In genomic region chr9:124602204-124602603, GRCh38 we compare ENCODE assay signal across 22 cellular contexts.
DNase-seq lines count a peak whose midpoint lies in the region; ATAC-seq, FAIRE-seq and TF ChIP-seq lines count a peak whose summit lies in the region.
"Had no signal": no experiment of that assay in that cellular context is flagged by ENCODE, and none has a peak within 500 bp of the region (broad histone marks: within the 10 kb centered on the region; RNA-seq: fewer than 3 reads in every experiment).

No MANE protein-coding gene starts in this region.

- peaks cover 52% of the 10 kb centered on the region for H3K4me1 Mint-ChIP-seq in WTC11
- H3K4me1 Mint-ChIP-seq: activated naive CD8-positive, alpha-beta T cell treated with anti-CD3 and anti-CD28 coated beads, Interleukin-2, amount 10 ng/mL, durations not matched to agents 7 days and 5 days had no signal

- no peaks in the 10 kb centered on the region for H3K36me3 ChIP-seq in upper lobe of right lung
- H3K36me3 ChIP-seq: BLaER1, ovary, thyroid gland had no signal

- ATAC-seq in upper lobe of right lung (peak; percentile 82), WTC11 (no peak)
- ATAC-seq: activated T-cell treated with anti-CD3 and anti-CD28 coated beads, Interleukin-2, amount 50 U/mL, for 72 hours; left cardiac atrium; Panc1 had no signal

- no peak for TF ChIP-seq CTCF in fibroblast of villous mesenchyme (IDR thresholded peaks at IDR 0.05; ENCODE audit: insufficient read depth, low read depth, low read length)
- TF ChIP-seq CTCF in upper lobe of right lung (IDR thresholded peaks at IDR 0.05): no peak
- no peak for TF ChIP-seq CTCF in WTC11 (IDR thresholded peaks at IDR 0.05)

- H3K27me3 Mint-ChIP-seq in WTC11 (ENCODE audit: low read depth): no peaks in the 10 kb centered on the region

- CTCF ChIA-PET in WTC11 (lab: Charles Lee): no interaction called here

- peaks cover 7% of the 10 kb centered on the region for H3K36me3 Mint-ChIP-seq in WTC11
- H3K36me3 Mint-ChIP-seq: activated naive CD8-positive, alpha-beta T cell treated with anti-CD3 and anti-CD28 coated beads, Interleukin-2, amount 10 ng/mL, durations not matched to agents 7 days and 5 days had no signal

- no peak overlapping the region for H3K27ac Mint-ChIP-seq in WTC11
- H3K27ac Mint-ChIP-seq: activated naive CD8-positive, alpha-beta T cell treated with anti-CD3 and anti-CD28 coated beads, Interleukin-2, amount 10 ng/mL, durations not matched to agents 7 days and 5 days; activated T-cell treated with anti-CD3 and anti-CD28 coated beads, Interleukin-2, amount 50 U/mL, for 72 hours had no signal

- peaks cover 6% of the 10 kb centered on the region for H3K4me1 ChIP-seq in upper lobe of right lung
- H3K4me1 ChIP-seq: BLaER1 had no signal

- H3K4me3 ChIP-seq in fibroblast of villous mesenchyme (ENCODE audit: low read depth, low read length) (no peak overlapping the region), upper lobe of right lung (no peak overlapping the region)
- H3K4me3 ChIP-seq: BLaER1, ovary, thyroid gland had no signal

- H3K9me3 ChIP-seq in upper lobe of right lung: no peaks in the 10 kb centered on the region
- H3K9me3 ChIP-seq: BLaER1, ovary, thyroid gland had no signal

- POLR2A ChIA-PET in WTC11 (lab: Charles Lee): interaction anchor here (0.6 kb wide), 1 partner anchor 26 kb away, joined by 4 read pairs; no protein-coding TSS in a partner anchor

- H3K9me3 Mint-ChIP-seq in WTC11: peaks cover 4% of the 10 kb centered on the region
- H3K9me3 Mint-ChIP-seq: activated naive CD8-positive, alpha-beta T cell treated with anti-CD3 and anti-CD28 coated beads, Interleukin-2, amount 10 ng/mL, durations not matched to agents 7 days and 5 days; activated T-cell treated with anti-CD3 and anti-CD28 coated beads, Interleukin-2, amount 50 U/mL, for 72 hours had no signal

- no peaks in the 10 kb centered on the region for H3K27me3 ChIP-seq in upper lobe of right lung
- H3K27me3 ChIP-seq: BLaER1, ovary, thyroid gland had no signal

- H3K4me3 Mint-ChIP-seq in WTC11: no peak overlapping the region
- H3K4me3 Mint-ChIP-seq: activated naive CD8-positive, alpha-beta T cell treated with anti-CD3 and anti-CD28 coated beads, Interleukin-2, amount 10 ng/mL, durations not matched to agents 7 days and 5 days; activated T-cell treated with anti-CD3 and anti-CD28 coated beads, Interleukin-2, amount 50 U/mL, for 72 hours had no signal

- no peak for FAIRE-seq in urothelium cell line (lab: Jason Lieb, UNC)

- DNase-seq in NCI-H1436 (lab: John Stamatoyannopoulos, UW): peak; percentile 0
- no peak for DNase-seq in NCI-H1436 treated with DMSO at 0.1 percent for 48 hours (lab: John Stamatoyannopoulos, UW)
- peak; percentile 66 for DNase-seq in NCI-H510A treated with DMSO at 0.1 percent for 48 hours (lab: John Stamatoyannopoulos, UW)
- peak; percentile 80 for DNase-seq in fibroblast of villous mesenchyme (ENCODE audit: low read depth)
- DNase-seq in upper lobe of right lung: no peak
- DNase-seq in WTC11 (ENCODE audit: low spot score): no peak
- DNase-seq in stimulated activated CD4-positive, alpha-beta T cell treated with anti-CD3 and anti-CD28 coated beads, Interleukin-4, amount 100 ng/mL, for 24 hours: no peak
- no peak for DNase-seq in urothelium cell line (ENCODE audit: low spot score)
- DNase-seq: activated CD4-positive, alpha-beta T cell treated with anti-CD3 and anti-CD28 coated beads, Interleukin-2, amount 50 U/mL, for 48 hours; activated naive CD8-positive, alpha-beta T cell treated with anti-CD3 and anti-CD28 coated beads, Interleukin-2, amount 10 ng/mL, durations not matched to agents 7 days and 5 days; activated T-cell treated with anti-CD3 and anti-CD28 coated beads, Interleukin-2, amount 50 U/mL, for 72 hours; DND-41; hypothalamus; left cardiac atrium; NCI-H1092; NCI-H526 treated with DMSO at 0.1 percent for 48 hours; ovary; stimulated activated CD4-positive, alpha-beta T cell treated with anti-CD3 and anti-CD28 coated beads, Interleukin-4, amount 100 ng/mL, for 4 hours; thyroid gland had no signal

- intact Hi-C loops in upper lobe of right lung (cut with DNase I): no loop called here

- H3K27ac ChIP-seq in upper lobe of right lung: peak overlapping the region; percentile 30
- H3K27ac ChIP-seq: 22Rv1, BLaER1, ovary, thyroid gland had no signal

TF ChIP-seq in WTC11, 78 proteins besides CTCF, POLR2A, EP300 and RAD21:
- no peak for TF ChIP-seq MYBL2 (CRISPR knock-in tag; IDR thresholded peaks at IDR 0.05)
- no peak for TF ChIP-seq IRF2 (CRISPR knock-in tag; IDR thresholded peaks at IDR 0.05; ENCODE audit: borderline replicate concordance, low read depth)
- no peak for TF ChIP-seq ERG (CRISPR knock-in tag; IDR thresholded peaks at IDR 0.05)
- TF ChIP-seq SMAD4 (CRISPR knock-in tag; IDR thresholded peaks at IDR 0.05): no peak
- TF ChIP-seq NFATC4 (CRISPR knock-in tag; IDR thresholded peaks at IDR 0.05): no peak
- no peak for TF ChIP-seq GABPB1 (CRISPR knock-in tag; IDR thresholded peaks at IDR 0.05)
- no peak for TF ChIP-seq ZNF423 (CRISPR knock-in tag; IDR thresholded peaks at IDR 0.05)
- TF ChIP-seq SMAD3 (CRISPR knock-in tag; IDR thresholded peaks at IDR 0.05; ENCODE audit: borderline replicate concordance): no peak
- no peak for TF ChIP-seq ZNF263 (CRISPR knock-in tag; IDR thresholded peaks at IDR 0.05; ENCODE audit: low read depth)
- no peak for TF ChIP-seq NFYB (CRISPR knock-in tag; conservative IDR thresholded peaks at IDR 0.05; ENCODE audit: low read depth)

Comparison
In these comparisons a context has a peak if more than half of its experiments do, and no peak if none do; other contexts are left out.
1. DNase-seq: peak in NCI-H1436 (single experiment), NCI-H510A treated with DMSO at 0.1 percent for 48 hours (single experiment) and fibroblast of villous mesenchyme (single experiment); none in NCI-H1436 treated with DMSO at 0.1 percent for 48 hours (single experiment), upper lobe of right lung (single experiment), WTC11 (single experiment), stimulated activated CD4-positive, alpha-beta T cell treated with anti-CD3 and anti-CD28 coated beads, Interleukin-4, amount 100 ng/mL, for 24 hours (single experiment) and urothelium cell line (single experiment).